11 cellular contexts compared by ENCODE assay signal in the genomic region with DNA sequence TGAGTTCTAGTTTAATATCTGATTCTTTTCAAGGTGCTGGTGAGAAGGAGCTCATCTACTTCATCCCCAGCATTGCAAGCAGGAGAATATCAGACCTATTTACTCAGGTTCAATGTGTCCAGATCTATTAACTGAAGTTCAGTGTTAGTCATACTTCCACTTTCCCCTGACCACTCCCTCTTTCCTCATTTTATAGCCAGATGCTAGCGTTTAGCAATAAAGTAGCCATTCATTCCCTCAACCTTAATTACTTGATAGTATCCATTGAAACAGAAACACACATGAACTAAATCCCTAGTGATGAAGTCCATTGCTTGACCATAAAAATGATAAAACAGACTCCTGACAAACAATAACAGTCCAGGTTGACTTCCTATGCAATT.
DNase-seq lines count a peak whose midpoint lies in the region; FAIRE-seq and TF ChIP-seq lines count a peak whose summit lies in the region.
"Had no signal": no experiment of that assay in that cellular context is flagged by ENCODE, and none has a peak within 500 bp of the region (broad histone marks: within the 10 kb centered on the region; RNA-seq: fewer than 3 reads in every experiment).

No MANE protein-coding gene starts in this region.

- H3K36me3 Mint-ChIP-seq in activated CD4-positive, alpha-beta memory T cell treated with anti-CD3 and anti-CD28 coated beads, Interleukin-2, amount 10 ng/mL, durations not matched to agents 7 days and 5 days (ENCODE audit: low read depth) = no peaks in the 10 kb centered on the region
- H3K36me3 Mint-ChIP-seq: stimulated activated effector memory CD8-positive, alpha-beta T cell treated with anti-CD3 and anti-CD28 coated beads, Interleukin-12 subunit alpha, Interleukin-12 subunit beta, amount 100 ng/mL, for 72 hours had no signal

- H3K27ac Mint-ChIP-seq in activated CD4-positive, alpha-beta memory T cell treated with anti-CD3 and anti-CD28 coated beads, Interleukin-2, amount 10 ng/mL, durations not matched to agents 7 days and 5 days = no peak overlapping the region
- H3K27ac Mint-ChIP-seq: stimulated activated effector memory CD8-positive, alpha-beta T cell treated with anti-CD3 and anti-CD28 coated beads, Interleukin-12 subunit alpha, Interleukin-12 subunit beta, amount 100 ng/mL, for 72 hours; WTC11 had no signal

- POLR2A ChIA-PET in activated CD4-positive, alpha-beta memory T cell treated with anti-CD3 and anti-CD28 coated beads, Interleukin-2, amount 10 ng/mL, durations not matched to agents 7 days and 5 days (lab: Charles Lee) = no interaction called here

- CTCF ChIA-PET in activated CD4-positive, alpha-beta memory T cell treated with anti-CD3 and anti-CD28 coated beads, Interleukin-2, amount 10 ng/mL, durations not matched to agents 7 days and 5 days (lab: Charles Lee) = interaction anchor here (0.6 to 5.6 kb wide), 4 partner anchors 16 to 947 kb away, joined by 3 to 120 read pairs (median 4); no protein-coding TSS in a partner anchor

- H3K27me3 ChIP-seq in bronchial epithelial cell (ENCODE audit: control insufficient read depth, insufficient read depth, low read length) = no peaks in the 10 kb centered on the region
- H3K27me3 ChIP-seq: ascending aorta had no signal

- FAIRE-seq in bronchial epithelial cell (lab: Jason Lieb, UNC) = no peak

- H3K36me3 ChIP-seq in bronchial epithelial cell (ENCODE audit: control insufficient read depth, insufficient read depth, low read length) = no peaks in the 10 kb centered on the region
- H3K36me3 ChIP-seq: ascending aorta had no signal

- peaks cover 4% of the 10 kb centered on the region for H3K4me1 Mint-ChIP-seq in activated CD4-positive, alpha-beta memory T cell treated with anti-CD3 and anti-CD28 coated beads, Interleukin-2, amount 10 ng/mL, durations not matched to agents 7 days and 5 days
- H3K4me1 Mint-ChIP-seq: stimulated activated effector memory CD8-positive, alpha-beta T cell treated with anti-CD3 and anti-CD28 coated beads, Interleukin-12 subunit alpha, Interleukin-12 subunit beta, amount 100 ng/mL, for 72 hours had no signal

- no peaks in the 10 kb centered on the region for H3K9me3 Mint-ChIP-seq in activated CD4-positive, alpha-beta memory T cell treated with anti-CD3 and anti-CD28 coated beads, Interleukin-2, amount 10 ng/mL, durations not matched to agents 7 days and 5 days
- H3K9me3 Mint-ChIP-seq: stimulated activated effector memory CD8-positive, alpha-beta T cell treated with anti-CD3 and anti-CD28 coated beads, Interleukin-12 subunit alpha, Interleukin-12 subunit beta, amount 100 ng/mL, for 72 hours had no signal

- peaks cover 5% of the 10 kb centered on the region for H3K27me3 Mint-ChIP-seq in activated CD4-positive, alpha-beta memory T cell treated with anti-CD3 and anti-CD28 coated beads, Interleukin-2, amount 10 ng/mL, durations not matched to agents 7 days and 5 days

- H3K4me3 Mint-ChIP-seq in activated CD4-positive, alpha-beta memory T cell treated with anti-CD3 and anti-CD28 coated beads, Interleukin-2, amount 10 ng/mL, durations not matched to agents 7 days and 5 days = no peak overlapping the region
- H3K4me3 Mint-ChIP-seq: stimulated activated effector memory CD8-positive, alpha-beta T cell treated with anti-CD3 and anti-CD28 coated beads, Interleukin-12 subunit alpha, Interleukin-12 subunit beta, amount 100 ng/mL, for 72 hours; WTC11 had no signal

- H3K4me3 ChIP-seq in bronchial epithelial cell (ENCODE audit: low read depth, low read length) = no peak overlapping the region
- H3K4me3 ChIP-seq: ascending aorta had no signal

- peak; percentile 27 for DNase-seq in AG20443 (ENCODE audit: low spot score)
- peak; percentile 64 for DNase-seq in LHCN-M2 (ENCODE audit: low read depth)
- peak; percentile 72 for DNase-seq in bronchial epithelial cell (ENCODE audit: low read depth)
- peak; percentile 47 for DNase-seq in kidney tubule cell (ENCODE audit: low spot score)
- no peak for DNase-seq in DMS153 (lab: John Stamatoyannopoulos, UW)
- DNase-seq in DMS79 treated with DMSO at 0.1 percent for 48 hours (lab: John Stamatoyannopoulos, UW) = no peak
- no peak for DNase-seq in NCI-H2029 (lab: John Stamatoyannopoulos, UW)
- DNase-seq in activated CD4-positive, alpha-beta memory T cell treated with anti-CD3 and anti-CD28 coated beads, Interleukin-2, amount 10 ng/mL, durations not matched to agents 7 days and 5 days = no peak

- TF ChIP-seq CTCF in bronchial epithelial cell (IDR thresholded peaks at IDR 0.05; ENCODE audit: insufficient read depth, low read length, severe bottlenecking) = no peak

Comparison
In these comparisons a context has a peak if more than half of its experiments do, and no peak if none do; other contexts are left out.
1. DNase-seq: peak in AG20443 (single experiment), LHCN-M2 (single experiment), bronchial epithelial cell (single experiment) and kidney tubule cell (single experiment); none in DMS153 (single experiment), DMS79 treated with DMSO at 0.1 percent for 48 hours (single experiment), NCI-H2029 (single experiment) and activated CD4-positive, alpha-beta memory T cell treated with anti-CD3 and anti-CD28 coated beads, Interleukin-2, amount 10 ng/mL, durations not matched to agents 7 days and 5 days (single experiment).